Comparison of ENCODE assay signal across 11 cellular contexts in genomic region chr2:120856421-120856862, GRCh38.
DNase-seq lines count a peak whose midpoint lies in the region; ATAC-seq, FAIRE-seq and TF ChIP-seq lines count a peak whose summit lies in the region.
"Had no signal": no experiment of that assay in that cellular context is flagged by ENCODE, and none has a peak within 500 bp of the region (broad histone marks: within the 10 kb centered on the region; RNA-seq: fewer than 3 reads in every experiment).

No MANE protein-coding gene starts in this region.

- H2BK15ac ChIP-seq in H1 (ENCODE audit: low read length) (no peak overlapping the region), mesendoderm (replicated peaks; ENCODE audit: low read depth) (no peak overlapping the region)

- no peaks in the 10 kb centered on the region; a peak in 1 of 8 replicates for H3K36me3 ChIP-seq in H1 (ENCODE audit: control insufficient read depth in 2 of 4, insufficient read depth in 4 of 4, low read length in 3 of 4)
- no peaks in the 10 kb centered on the region for H3K36me3 ChIP-seq in mesendoderm (ENCODE audit: control insufficient read depth, insufficient read depth, low read length)
- H3K36me3 ChIP-seq: neutrophil had no signal

- H2BK120ac ChIP-seq in H1 (replicated peaks; ENCODE audit: low read depth, low read length): no peak overlapping the region
- H2BK120ac ChIP-seq in mesendoderm (ENCODE audit: low read depth, low read length): no peak overlapping the region

- H3K14ac ChIP-seq in H1 (ENCODE audit: insufficient read length): no peak overlapping the region

- H3K79me2 ChIP-seq in H1 (ENCODE audit: control insufficient read depth in 1 of 2, insufficient read depth in 2 of 2, low read length in 2 of 2): peaks cover 0 to 37% of the 10 kb centered on the region in 2 experiments; a peak in 1 of 4 replicates
- H3K79me2 ChIP-seq in mesendoderm (ENCODE audit: control insufficient read depth, insufficient read depth, low read length): peaks cover 1% of the 10 kb centered on the region

- no peak overlapping the region for H2AK5ac ChIP-seq in H1 (ENCODE audit: low read depth, low read length)
- H2AK5ac ChIP-seq in mesendoderm (ENCODE audit: low read length): no peak overlapping the region

- H4K20me1 ChIP-seq in H1 (replicated peaks in 1 of 2; ENCODE audit: control insufficient read depth in 1 of 2, insufficient read depth in 2 of 2, low read length in 2 of 2): peaks cover 13 to 21% of the 10 kb centered on the region in 2 experiments

- H3K23me2 ChIP-seq in H1 (ENCODE audit: low read depth, low read length): peaks cover 3% of the 10 kb centered on the region; the same call in 1 of the 2 replicates

- H3K4me2 ChIP-seq in H1 (ENCODE audit: insufficient read depth in 1 of 2, low read depth in 2 of 2, low read length in 2 of 2): no peak overlapping the region
- no peak overlapping the region for H3K4me2 ChIP-seq in mesendoderm (ENCODE audit: low read length)

- TF ChIP-seq CTCF in natural killer cell (IDR thresholded peaks at IDR 0.05): no peak
- peak; percentile 41 to 53 (median 51) for TF ChIP-seq CTCF in H1 (IDR thresholded peaks at IDR 0.05; ENCODE audit: control extremely low read depth in 1 of 3, insufficient read depth in 1 of 3, low read depth in 1 of 3, low read length in 3 of 3)

- no peak for ATAC-seq in natural killer cell treated with Interleukin-12 subunit alpha and Interleukin-12 subunit beta and Interleukin-15 and Interleukin-18, amount 100 ng/mL, for 72 hours
- ATAC-seq in natural killer cell (no peak), HG03469 (IDR thresholded peaks at IDR 0.05; ENCODE audit: unreplicated experiment) (no peak)
- ATAC-seq: body of pancreas had no signal

- no peaks in the 10 kb centered on the region for H3K9me3 ChIP-seq in H1 (ENCODE audit: insufficient read depth in 2 of 2, low read depth in 1 of 2, low read length in 1 of 2)
- H3K9me3 ChIP-seq: body of pancreas, neutrophil had no signal

- FAIRE-seq in H1 (lab: Jason Lieb, UNC): no peak

- no peaks in the 10 kb centered on the region for H3K27me3 Mint-ChIP-seq in natural killer cell treated with Interleukin-12 subunit alpha and Interleukin-12 subunit beta and Interleukin-15 and Interleukin-18, amount 100 ng/mL, for 72 hours
- H3K27me3 Mint-ChIP-seq in natural killer cell (ENCODE audit: low read depth in 2 of 2): no peaks in the 10 kb centered on the region
- H3K27me3 Mint-ChIP-seq: B cell had no signal

- H2BK5ac ChIP-seq in H1 (ENCODE audit: low read depth, low read length): peak overlapping the region; percentile 30; the same call in 1 of the 2 replicates
- H2BK5ac ChIP-seq in mesendoderm (ENCODE audit: low read length): no peak overlapping the region

- H3K56ac ChIP-seq in H1 (replicated peaks; ENCODE audit: insufficient read length, low read depth, low read length) (no peak overlapping the region), mesendoderm (ENCODE audit: low read length) (no peak overlapping the region)

- H3K18ac ChIP-seq in H1 (ENCODE audit: extremely low read depth, low read length) (peak overlapping the region; percentile 19; the same call in 1 of the 2 replicates), mesendoderm (ENCODE audit: low read length) (no peak overlapping the region)

- no peak overlapping the region for H4K91ac ChIP-seq in H1 (replicated peaks; ENCODE audit: insufficient read length, low read length)

- no peak overlapping the region for H3K4ac ChIP-seq in H1 (replicated peaks; ENCODE audit: insufficient read length, low read depth, low read length)
- H3K4ac ChIP-seq in mesendoderm (ENCODE audit: low read depth, low read length): no peak overlapping the region

- H3K27me3 ChIP-seq in H1 (replicated peaks in 1 of 4; ENCODE audit: control insufficient read depth in 3 of 4, extremely low read depth in 1 of 4, insufficient read depth in 3 of 4, low read length in 3 of 4) (no peaks in the 10 kb centered on the region), mesendoderm (ENCODE audit: insufficient read depth, low read length, poor library complexity) (no peaks in the 10 kb centered on the region)
- H3K27me3 ChIP-seq: body of pancreas, neutrophil had no signal

- H4K8ac ChIP-seq in H1 (ENCODE audit: extremely low read depth, insufficient read depth, low read length): no peak overlapping the region
- H4K8ac ChIP-seq in mesendoderm (ENCODE audit: low read depth, low read length): no peak overlapping the region

- WGBS in H1 (ENCODE audit: extremely low coverage in 1 of 2, insufficient coverage in 1 of 2, insufficient read length in 1 of 2, insufficient replicate concordance in 2 of 2, low coverage in 1 of 2, low lambda C conversion rate in 2 of 2, missing lambda C conversion rate in 1 of 2), 2 experiments: 85% methylated on average over 12 of the region's 13 CpGs; no CpG with 5 or more reads in 1 of the 2 experiments
- WGBS in mesendoderm (ENCODE audit: extremely low coverage, insufficient coverage, low lambda C conversion rate): no CpG with 5 or more reads among the region's 13 CpGs

- no peaks in the 10 kb centered on the region for H3K9me3 Mint-ChIP-seq in natural killer cell treated with Interleukin-12 subunit alpha and Interleukin-12 subunit beta and Interleukin-15 and Interleukin-18, amount 100 ng/mL, for 72 hours
- no peaks in the 10 kb centered on the region for H3K9me3 Mint-ChIP-seq in natural killer cell

- peaks cover 2 to 28% (median 19%) of the 10 kb centered on the region in 4 experiments for H3K4me1 ChIP-seq in H1 (replicated peaks in 1 of 4; ENCODE audit: control insufficient read depth in 3 of 4, insufficient read depth in 4 of 4, low read length in 3 of 4)
- H3K4me1 ChIP-seq in mesendoderm (ENCODE audit: control insufficient read depth, low read depth, low read length): peaks cover 6% of the 10 kb centered on the region
- H3K4me1 ChIP-seq: body of pancreas had no signal

- no peak overlapping the region for H3K4me3 Mint-ChIP-seq in natural killer cell treated with Interleukin-12 subunit alpha and Interleukin-12 subunit beta and Interleukin-15 and Interleukin-18, amount 100 ng/mL, for 72 hours
- H3K4me3 Mint-ChIP-seq in natural killer cell: no peak overlapping the region
- H3K4me3 Mint-ChIP-seq: B cell had no signal

- TF ChIP-seq EP300 in H1 (IDR thresholded peaks at IDR 0.05; ENCODE audit: borderline replicate concordance in 1 of 2, low read depth in 2 of 2, low read length in 2 of 2): no peak

- H2BK20ac ChIP-seq in H1 (ENCODE audit: low read length): no peak overlapping the region

- H2BK12ac ChIP-seq in H1 (ENCODE audit: low read depth, low read length): no peak overlapping the region

- no peaks in the 10 kb centered on the region for H3K4me1 Mint-ChIP-seq in natural killer cell treated with Interleukin-12 subunit alpha and Interleukin-12 subunit beta and Interleukin-15 and Interleukin-18, amount 100 ng/mL, for 72 hours (ENCODE audit: low read depth in 2 of 2)
- H3K4me1 Mint-ChIP-seq in natural killer cell: no peaks in the 10 kb centered on the region
- H3K4me1 Mint-ChIP-seq: B cell had no signal

- H3K79me1 ChIP-seq in H1 (ENCODE audit: low read depth, low read length): peaks cover 21% of the 10 kb centered on the region
- H3K79me1 ChIP-seq in mesendoderm (ENCODE audit: low read length): peaks cover 15% of the 10 kb centered on the region

- no peak for TF ChIP-seq POLR2A in H1 (IDR thresholded peaks at IDR 0.05; ENCODE audit: control extremely low read depth in 1 of 2, low read depth in 2 of 2, low read length in 2 of 2)

- H3K9ac ChIP-seq in H1 (replicated peaks in 1 of 4; ENCODE audit: extremely low read depth in 1 of 4, low read depth in 3 of 4, low read length in 3 of 4): no peak overlapping the region
- no peak overlapping the region for H3K9ac ChIP-seq in mesendoderm (ENCODE audit: low read length)

- H3K23ac ChIP-seq in H1 (ENCODE audit: insufficient read length) (no peak overlapping the region), mesendoderm (ENCODE audit: low read length) (no peak overlapping the region)

- intact Hi-C loops in natural killer cell (cut with micrococcal nuclease): no loop called here

- peak; percentile 41 to 57 for TF ChIP-seq RAD21 in H1 (IDR thresholded peaks at IDR 0.05 in 1 of 2, conservative IDR thresholded peaks at IDR 0.05 in 1 of 2; ENCODE audit: low read depth in 2 of 2, low read length in 2 of 2)

- no peak overlapping the region for H3K27ac ChIP-seq in H1 (ENCODE audit: low read depth, low read length)
- no peak overlapping the region for H3K27ac ChIP-seq in mesendoderm (ENCODE audit: low read depth, low read length)
- H3K27ac ChIP-seq: body of pancreas, neutrophil had no signal

- no peak overlapping the region for H3K27ac Mint-ChIP-seq in natural killer cell treated with Interleukin-12 subunit alpha and Interleukin-12 subunit beta and Interleukin-15 and Interleukin-18, amount 100 ng/mL, for 72 hours
- no peak overlapping the region for H3K27ac Mint-ChIP-seq in natural killer cell
- H3K27ac Mint-ChIP-seq: B cell had no signal

- peak; percentile 25 for DNase-seq in natural killer cell treated with Interleukin-12 subunit alpha and Interleukin-12 subunit beta and Interleukin-15 and Interleukin-18, amount 100 ng/mL, for 72 hours (ENCODE audit: low spot score)
- no peak for DNase-seq in natural killer cell
- no peak for DNase-seq in H1 (ENCODE audit: low read depth in 1 of 2, low spot score in 2 of 2)
- DNase-seq in mesendoderm: peak; percentile 95
- DNase-seq in foreskin melanocyte: no peak
- no peak for DNase-seq in NCI-H2107 treated with DMSO at 0.1 percent for 48 hours (lab: John Stamatoyannopoulos, UW; ENCODE audit: unreplicated experiment)
- DNase-seq in Ammon's horn (ENCODE audit: low spot score): no peak

- H3K36me3 Mint-ChIP-seq in natural killer cell treated with Interleukin-12 subunit alpha and Interleukin-12 subunit beta and Interleukin-15 and Interleukin-18, amount 100 ng/mL, for 72 hours: no peaks in the 10 kb centered on the region
- H3K36me3 Mint-ChIP-seq in natural killer cell: no peaks in the 10 kb centered on the region

- CTCF ChIA-PET in H1 (lab: Charles Lee; ENCODE audit: partially characterized antibody): interaction anchor here (0.9 to 13.2 kb wide), 18 partner anchors 9 to 173 kb away, joined by 3 to 158 read pairs (median 4); no protein-coding TSS in a partner anchor

- H4K5ac ChIP-seq in H1 (ENCODE audit: insufficient read length, low read depth, low read length): no peak overlapping the region
- no peak overlapping the region for H4K5ac ChIP-seq in mesendoderm (ENCODE audit: low read length)

- no peak overlapping the region for H2AFZ ChIP-seq in H1 (ENCODE audit: low read length)

- POLR2A ChIA-PET in H1 (lab: Charles Lee; ENCODE audit: partially characterized antibody): interaction anchor here (1.0 to 1.5 kb wide), 3 partner anchors 10 to 219 kb away, joined by 3 to 5 read pairs (median 3); no protein-coding TSS in a partner anchor

- H3K4me3 ChIP-seq in H1 (ENCODE audit: extremely low read depth in 1 of 4, insufficient read depth in 2 of 4, low read depth in 3 of 4, low read length in 4 of 4): no peak overlapping the region
- no peak overlapping the region for H3K4me3 ChIP-seq in mesendoderm (ENCODE audit: low read length)
- H3K4me3 ChIP-seq: body of pancreas had no signal

TF ChIP-seq in H1, 55 proteins besides CTCF, POLR2A, EP300 and RAD21:
- TF ChIP-seq TEAD4 (IDR thresholded peaks at IDR 0.05; ENCODE audit: low read depth, low read length): peak; percentile 93
- TF ChIP-seq BACH1 (IDR thresholded peaks at IDR 0.05; ENCODE audit: low read length): no peak
- no peak for TF ChIP-seq CHD2 (IDR thresholded peaks at IDR 0.05; ENCODE audit: low read length)

Comparison
In these comparisons a context has a peak if more than half of its experiments do, and no peak if none do; other contexts are left out.
1. DNase-seq: peak in natural killer cell treated with Interleukin-12 subunit alpha and Interleukin-12 subunit beta and Interleukin-15 and Interleukin-18, amount 100 ng/mL, for 72 hours (single experiment) and mesendoderm (single experiment); none in natural killer cell (single experiment), H1 (0 of 2), foreskin melanocyte (single experiment), NCI-H2107 treated with DMSO at 0.1 percent for 48 hours (single experiment) and Ammon's horn (single experiment).